ENCODE assay signal across 5 cellular contexts in the genomic region with DNA sequence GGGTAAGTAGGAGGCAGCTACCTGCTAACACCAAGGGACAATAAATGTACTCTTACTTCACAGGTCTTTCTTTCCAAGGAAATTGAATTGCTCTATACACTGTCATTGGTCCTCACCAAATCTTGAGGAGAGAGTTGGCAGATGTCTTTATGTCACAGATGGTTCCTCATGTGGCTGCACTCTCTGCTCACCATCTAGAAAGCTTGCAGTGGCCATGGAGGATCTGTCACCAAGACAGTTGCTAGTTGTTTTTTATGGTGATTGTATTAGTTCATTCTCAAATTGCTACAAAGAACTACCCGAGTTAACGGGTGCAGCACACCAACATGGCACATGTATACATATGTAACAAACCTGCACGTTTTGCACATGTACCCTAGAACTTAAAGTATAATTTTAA.
DNase-seq lines count a peak whose midpoint lies in the region.

No MANE protein-coding gene starts in this region.

- peak; percentile 25 for DNase-seq in DMS 273 (lab: John Stamatoyannopoulos, UW; ENCODE audit: unreplicated experiment)
- DNase-seq in NCI-H2171 (lab: John Stamatoyannopoulos, UW) = peak; percentile 18
- DNase-seq in NCI-H446 treated with DMSO at 0.1 percent for 48 hours (lab: John Stamatoyannopoulos, UW) = peak; percentile 25
- DNase-seq in NCI-H69 (lab: John Stamatoyannopoulos, UW) = peak; percentile 22
- peak; percentile 71 for DNase-seq in cerebellar cortex (ENCODE audit: low spot score)

Comparison
In these comparisons a context has a peak if more than half of its experiments do, and no peak if none do; other contexts are left out.
1. Peak in every context shown above with its lines: DNase-seq.
2. DNase-seq: peak in every context shown above with its lines; median percentile 71 in cerebellar cortex; 25 in DMS 273; 25 in NCI-H446 treated with DMSO at 0.1 percent for 48 hours; 22 in NCI-H69; 18 in NCI-H2171.